Comparison of ENCODE assay signal across 21 cellular contexts in genomic region chr20:23302801-23303200, GRCh38.
"Had no signal": no experiment of that assay in that cellular context is flagged by ENCODE, and none has a peak within 500 bp of the region (broad histone marks: within the 10 kb centered on the region; RNA-seq: fewer than 3 reads in every experiment).

No MANE protein-coding gene starts in this region.

- H3K27me3 ChIP-seq: Peyer's patch, SJCRH30 had no signal

- H3K9me3 ChIP-seq: Peyer's patch, SJCRH30 had no signal

- H3K36me3 ChIP-seq: Peyer's patch, SJCRH30 had no signal

- H3K4me3 ChIP-seq: PC-9, Peyer's patch, SJCRH30 had no signal

- ATAC-seq: Right ventricle myocardium inferior, SK-N-SH treated with all-trans-retinoic acid at 6 μM for 48 hours had no signal

- H3K4me2 ChIP-seq: PC-9 had no signal

- H3K4me1 ChIP-seq: Peyer's patch had no signal

- DNase-seq: Karpas-422; KG1; MM.1S; NCI-H1092 treated with DMSO at 0.1 percent for 48 hours; NCI-H1417; NCI-H1436 treated with DMSO at 0.1 percent for 48 hours; NCI-H1694; NCI-H187 treated with DMSO at 0.1 percent for 48 hours; NCI-H2081; NCI-H2107; NCI-H2227 treated with DMSO at 0.1 percent for 48 hours; NCI-H524; NCI-H526 treated with DMSO at 0.1 percent for 48 hours; NCI-H748 treated with DMSO at 0.1 percent for 48 hours; NK-92 treated with Interleukin-12 subunit alpha and Interleukin-12 subunit beta, amount 100 ng/mL, for 24 hours; PC-9; SHP77 treated with DMSO at 0.1 percent for 48 hours; SJCRH30 had no signal

- H2AFZ ChIP-seq: PC-9 had no signal
